ENCODE assay signal across 9 cellular contexts in genomic region chr5:116076496-116076895, GRCh38. TPM values are rescaled to one million over a fixed set of nuclear protein-coding genes. Genes with fewer than 3 reads are reported as not detected.
DNase-seq lines count a peak whose midpoint lies in the region; ATAC-seq and TF ChIP-seq lines count a peak whose summit lies in the region.
"Had no signal": no experiment of that assay in that cellular context is flagged by ENCODE, and none has a peak within 500 bp of the region (broad histone marks: within the 10 kb centered on the region; RNA-seq: fewer than 3 reads in every experiment).

No MANE protein-coding gene starts in this region.

- H2AFZ ChIP-seq in hepatocyte: no peak overlapping the region

- no peak overlapping the region for H3K27ac ChIP-seq in hepatocyte

- no peaks in the 10 kb centered on the region for H3K9me3 ChIP-seq in hepatocyte (ENCODE audit: low read depth)

- no peak overlapping the region for H3K4me2 ChIP-seq in hepatocyte

- H3K36me3 ChIP-seq in hepatocyte (replicated peaks; ENCODE audit: insufficient read depth, low read depth): no peaks in the 10 kb centered on the region

- H3K27me3 ChIP-seq in hepatocyte: peaks cover 2% of the 10 kb centered on the region

- H4K20me1 ChIP-seq in hepatocyte (ENCODE audit: insufficient read depth, poor library complexity, severe bottlenecking): no peaks in the 10 kb centered on the region

- no peaks in the 10 kb centered on the region for H3K79me2 ChIP-seq in hepatocyte

- H3K4me3 ChIP-seq in epithelial cell of esophagus (ENCODE audit: low read length) (no peak overlapping the region), hepatocyte (no peak overlapping the region)

- TF ChIP-seq CTCF in epithelial cell of esophagus (IDR thresholded peaks at IDR 0.05; ENCODE audit: insufficient read depth, low read depth, low read length, missing control alignments) (no peak), hepatocyte (IDR thresholded peaks at IDR 0.05; ENCODE audit: poor library complexity) (no peak)

- WGBS in hepatocyte (ENCODE audit: low lambda C conversion rate, missing lambda C conversion rate): 95% methylated on average over 1 of the region's 1 CpG

- H3K9me2 ChIP-seq in hepatocyte (replicated peaks; ENCODE audit: insufficient read depth): no peaks in the 10 kb centered on the region

- ATAC-seq in GM18519 (IDR thresholded peaks at IDR 0.05; ENCODE audit: low FRiP score, unreplicated experiment): peak; percentile 96
- peak; percentile 99 for ATAC-seq in GM21447 (IDR thresholded peaks at IDR 0.05; ENCODE audit: unreplicated experiment)
- ATAC-seq in HG03457 (IDR thresholded peaks at IDR 0.05; ENCODE audit: unreplicated experiment): peak; percentile 98

- no peaks in the 10 kb centered on the region for H3K4me1 ChIP-seq in hepatocyte (ENCODE audit: insufficient read depth)

- DNase-seq in epithelial cell of esophagus (ENCODE audit: low read depth) (peak; percentile 10), hepatocyte (ENCODE audit: low spot score) (no peak), SK-N-DZ (ENCODE audit: low spot score) (no peak), GF-D8 (lab: John Stamatoyannopoulos, UW) (no peak), SW480 (ENCODE audit: low spot score) (no peak)

RNA-seq across cellular contexts. Expression of gene COMMD10, which starts 8.3 kb away (rescaled TPM):
- total RNA-seq in hepatocyte: 52.2 and 62.6 TPM in 2 replicates
- polyA plus RNA-seq in hepatocyte: 37.6 and 37.7 TPM in 2 replicates
- polyA plus RNA-seq in SK-N-DZ (2014; cell fraction: cytosol; rRNA removed): 37.4 and 42.6 TPM in 2 replicates
- 19.1 and 31.7 TPM in 2 replicates for polyA plus RNA-seq in SK-N-DZ (2014; cell fraction: nucleus; rRNA removed)

RNA-seq across cellular contexts. Expression of gene ARL14EPL, which starts 44.2 kb away (rescaled TPM):
- total RNA-seq in hepatocyte: 0.07 TPM in 1 of 2 replicates, not detected in the other
- not detected in 2 replicates for polyA plus RNA-seq in hepatocyte
- not detected in 2 replicates for polyA plus RNA-seq in SK-N-DZ (2014; cell fraction: cytosol; rRNA removed)
- not detected in 2 replicates for polyA plus RNA-seq in SK-N-DZ (2014; cell fraction: nucleus; rRNA removed)
- total RNA-seq: T-helper 1 cell treated with Interleukin-12 subunit alpha and Interleukin-12 subunit beta and Interleukin-4 antibody, amounts not matched to agents 30 ng/mL and 1 ng/mL, for 36 hours had no signal
